Comparison of ENCODE assay signal across 15 cellular contexts in the genomic region with DNA sequence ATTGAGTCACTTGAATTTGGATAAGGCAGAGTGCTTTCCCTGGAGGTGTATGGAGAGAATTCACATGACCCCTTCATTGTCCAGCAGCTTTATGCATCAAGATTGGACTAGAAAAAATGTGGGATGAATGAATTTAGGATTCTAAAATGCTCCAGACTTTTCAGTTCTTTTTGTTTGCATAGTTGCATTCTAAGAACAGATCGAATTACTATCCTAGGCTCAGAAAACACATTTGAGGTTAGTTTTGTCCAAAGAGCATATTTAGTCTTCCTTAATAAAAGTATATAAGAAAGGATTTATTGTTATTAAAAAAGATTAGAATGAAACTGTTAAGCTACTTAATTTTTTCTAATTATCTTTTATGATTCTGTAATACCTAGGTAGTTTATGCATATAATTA.
A peak's percentile ranks its signal among the peaks of the same experiment; 100 is the strongest.
DNase-seq lines count a peak whose midpoint lies in the region; ATAC-seq, FAIRE-seq and TF ChIP-seq lines count a peak whose summit lies in the region.
"Had no signal": no experiment of that assay in that cellular context is flagged by ENCODE, and none has a peak within 500 bp of the region (broad histone marks: within the 10 kb centered on the region; RNA-seq: fewer than 3 reads in every experiment).

No MANE protein-coding gene starts in this region.

- no peak for DNase-seq in RCC 7860 (ENCODE audit: low spot score)
- no peak for DNase-seq in nephron progenitor cell
- DNase-seq in OCI-M1 (lab: John Stamatoyannopoulos, UW) = no peak
- DNase-seq in amniotic stem cell (lab: John Stamatoyannopoulos, UW) = no peak
- DNase-seq: 8988T; AML-193; CD8-positive, alpha-beta memory T cell; DMS53; GM23248 had no signal

- no peak overlapping the region for H3K4me3 Mint-ChIP-seq in nephron progenitor cell
- H3K4me3 Mint-ChIP-seq: CD8-positive, alpha-beta memory T cell had no signal

- peaks cover 5% of the 10 kb centered on the region for H3K9me3 Mint-ChIP-seq in nephron progenitor cell

- no peaks in the 10 kb centered on the region for H3K36me3 Mint-ChIP-seq in nephron progenitor cell (ENCODE audit: low read depth)
- H3K36me3 Mint-ChIP-seq: CD8-positive, alpha-beta memory T cell had no signal

- peaks cover 10% of the 10 kb centered on the region for H3K4me1 Mint-ChIP-seq in nephron progenitor cell

- peak overlapping the region; percentile 10 for H3K27ac Mint-ChIP-seq in nephron progenitor cell
- H3K27ac Mint-ChIP-seq: CD8-positive, alpha-beta memory T cell had no signal

- FAIRE-seq in G401.6 (lab: Jason Lieb, UNC) (peak; percentile 56), RCC 7860 (lab: Jason Lieb, UNC) (peak; percentile 18), endometrium (lab: Jason Lieb, UNC) (peak; percentile 4)
- FAIRE-seq: GM18507, H54 had no signal

- TF ChIP-seq CTCF in nephron progenitor cell (IDR thresholded peaks at IDR 0.05) = no peak

- no peak for ATAC-seq in HG03571 (IDR thresholded peaks at IDR 0.05; ENCODE audit: unreplicated experiment)
- ATAC-seq: HCT116 had no signal

- peaks cover 2% of the 10 kb centered on the region for H3K27me3 Mint-ChIP-seq in nephron progenitor cell (ENCODE audit: low read depth, poor library complexity)
- H3K27me3 Mint-ChIP-seq: CD8-positive, alpha-beta memory T cell had no signal
